9 cellular contexts compared by ENCODE assay signal in the genomic region with DNA sequence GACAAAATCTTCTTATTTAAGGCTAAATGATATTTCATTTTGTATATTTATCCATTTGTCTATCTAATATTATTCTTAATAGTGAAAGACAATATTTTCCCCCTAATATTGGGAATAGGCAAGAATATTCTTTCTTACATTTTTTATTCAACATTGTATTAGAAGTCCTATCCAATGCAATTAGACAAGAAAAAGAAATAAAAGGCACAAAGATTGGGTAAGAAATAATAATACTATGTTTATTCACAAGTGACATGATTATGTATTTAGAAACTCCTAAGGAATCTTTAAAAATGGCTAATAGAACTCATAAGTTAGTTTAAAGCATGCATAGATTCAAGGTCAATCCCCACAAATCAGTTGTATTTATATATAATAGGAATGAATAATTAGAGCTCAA.
"Had no signal": no experiment of that assay in that cellular context is flagged by ENCODE, and none has a peak within 500 bp of the region (broad histone marks: within the 10 kb centered on the region; RNA-seq: fewer than 3 reads in every experiment).

No MANE protein-coding gene starts in this region.

- H3K4me3 ChIP-seq: GM23248, HAP-1 had no signal

- DNase-seq: GM23248, GOT3, H7, IMR-90, KBM-7 had no signal

- H3K27ac ChIP-seq: GM23248, HL-60, KMS-11 had no signal

- H3K4me2 ChIP-seq: KMS-11 had no signal

- ATAC-seq: HCT116 had no signal

- H3K9ac ChIP-seq: GM23248, KMS-11 had no signal

- H3K36me3 ChIP-seq: HAP-1 had no signal

- H3K4me1 ChIP-seq: HAP-1 had no signal

- H2AFZ ChIP-seq: GM23248 had no signal
